In the genomic region with DNA sequence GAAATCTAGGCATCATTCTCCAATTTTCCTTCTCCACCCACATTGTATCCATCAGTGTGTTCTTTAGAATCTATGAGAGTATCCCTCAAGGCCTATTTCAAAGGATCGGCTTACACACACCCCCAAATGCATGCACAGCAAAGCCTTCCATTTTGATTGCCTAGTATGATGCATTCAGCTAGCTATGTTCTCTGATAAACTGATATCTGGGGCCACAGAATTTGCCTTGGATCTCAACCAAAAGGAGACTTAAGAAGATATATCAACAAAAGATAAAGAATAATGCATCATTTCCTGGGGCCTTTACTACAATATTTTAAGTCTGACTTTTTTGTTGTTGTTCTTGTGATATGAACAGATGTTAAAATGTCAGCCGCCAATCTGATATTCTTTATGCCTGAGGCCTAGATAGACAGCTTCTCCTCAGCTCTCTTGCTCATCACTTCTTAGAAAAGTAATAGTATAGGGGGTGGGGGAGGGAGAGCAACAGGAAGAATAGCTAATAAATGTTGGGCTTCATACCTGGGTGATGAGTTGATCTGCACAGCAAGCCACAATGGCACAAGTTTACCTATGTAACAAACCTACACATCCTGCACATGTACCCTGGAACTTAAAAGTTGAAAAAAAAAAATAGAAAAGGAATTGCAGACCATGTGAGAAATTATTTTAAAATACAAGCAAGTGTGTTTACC, we compare ENCODE assay signal across 19 cellular contexts.
DNase-seq lines count a peak whose midpoint lies in the region; ATAC-seq, FAIRE-seq and TF ChIP-seq lines count a peak whose summit lies in the region.
"Had no signal": no experiment of that assay in that cellular context is flagged by ENCODE, and none has a peak within 500 bp of the region (broad histone marks: within the 10 kb centered on the region; RNA-seq: fewer than 3 reads in every experiment).

No MANE protein-coding gene starts in this region.

- H3K9me3 Mint-ChIP-seq in stimulated activated naive B cell treated with anti-CD40 and anti-IgM and Interleukin-4, amounts not matched to agents 10 μg/mL and 1 μg/mL and 100 μg/mL, for 72 hours: peaks cover 0 to 7% of the 10 kb centered on the region in 2 donors

- H3K79me2 ChIP-seq in H1 (ENCODE audit: control insufficient read depth in 1 of 2, insufficient read depth in 2 of 2, low read length in 2 of 2): no peaks in the 10 kb centered on the region

- peak; percentile 27 for DNase-seq in EH (ENCODE audit: low read depth)
- DNase-seq in amniotic epithelial cell (ENCODE audit: low read depth): peak; percentile 94
- no peak for DNase-seq in H1 (ENCODE audit: low read depth in 1 of 2, low spot score in 2 of 2)
- DNase-seq in kidney tubule cell (ENCODE audit: low spot score): peak; percentile 2
- DNase-seq in stimulated activated naive B cell treated with anti-CD40 and anti-IgM and Interleukin-4, amounts not matched to agents 10 μg/mL and 1 μg/mL and 100 μg/mL, for 72 hours: no peak
- DNase-seq in psoas muscle: no peak
- no peak for DNase-seq in 8988T
- DNase-seq: C1 segment of cervical spinal cord, DMS79 treated with DMSO at 0.1 percent for 48 hours, GOT3, NCI-H146, NCI-H2081, NCI-H524 treated with DMSO at 0.1 percent for 48 hours, SHP77 treated with DMSO at 0.1 percent for 48 hours had no signal

- no peak overlapping the region for H2BK5ac ChIP-seq in H1 (ENCODE audit: low read depth, low read length)

- TF ChIP-seq EP300 in H1 (IDR thresholded peaks at IDR 0.05; ENCODE audit: borderline replicate concordance in 1 of 2, low read depth in 2 of 2, low read length in 2 of 2): no peak

- H2BK12ac ChIP-seq in H1 (ENCODE audit: low read depth, low read length): no peak overlapping the region

- H4K20me1 ChIP-seq in H1 (replicated peaks in 1 of 2; ENCODE audit: control insufficient read depth in 1 of 2, insufficient read depth in 2 of 2, low read length in 2 of 2): no peaks in the 10 kb centered on the region

- no peak overlapping the region for H3K4me3 ChIP-seq in H1 (ENCODE audit: extremely low read depth in 1 of 4, insufficient read depth in 2 of 4, low read depth in 3 of 4, low read length in 4 of 4)
- H3K4me3 ChIP-seq in psoas muscle: no peak overlapping the region

- no peak overlapping the region for H3K4me3 Mint-ChIP-seq in stimulated activated naive B cell treated with anti-CD40 and anti-IgM and Interleukin-4, amounts not matched to agents 10 μg/mL and 1 μg/mL and 100 μg/mL, for 72 hours

- no peak overlapping the region for H2BK120ac ChIP-seq in H1 (replicated peaks; ENCODE audit: low read depth, low read length)

- FAIRE-seq in H1 (lab: Jason Lieb, UNC): no peak
- FAIRE-seq: G401.6, GM18507, HepG2 had no signal

- no peaks in the 10 kb centered on the region for H3K4me1 ChIP-seq in H1 (replicated peaks in 1 of 4; ENCODE audit: control insufficient read depth in 3 of 4, insufficient read depth in 4 of 4, low read length in 3 of 4)
- H3K4me1 ChIP-seq in psoas muscle: no peaks in the 10 kb centered on the region

- H3K79me1 ChIP-seq in H1 (ENCODE audit: low read depth, low read length): no peaks in the 10 kb centered on the region

- no peaks in the 10 kb centered on the region for H3K4me1 Mint-ChIP-seq in stimulated activated naive B cell treated with anti-CD40 and anti-IgM and Interleukin-4, amounts not matched to agents 10 μg/mL and 1 μg/mL and 100 μg/mL, for 72 hours

- intact Hi-C loops in psoas muscle (cut with DNase I): no loop called here

- CTCF ChIA-PET in H1 (lab: Charles Lee; ENCODE audit: partially characterized antibody): interaction anchor here (0.7 kb wide), 1 partner anchor 535 kb away, joined by 3 read pairs; no protein-coding TSS in a partner anchor

- no peak for TF ChIP-seq RAD21 in H1 (IDR thresholded peaks at IDR 0.05 in 1 of 2, conservative IDR thresholded peaks at IDR 0.05 in 1 of 2; ENCODE audit: low read depth in 2 of 2, low read length in 2 of 2)

- no peak overlapping the region for H3K18ac ChIP-seq in H1 (ENCODE audit: extremely low read depth, low read length)

- H2BK15ac ChIP-seq in H1 (ENCODE audit: low read length): no peak overlapping the region

- H3K23ac ChIP-seq in H1 (ENCODE audit: insufficient read length): no peak overlapping the region

- 81% methylated on average over 2 of the region's 2 CpGs; no CpG with 5 or more reads in 1 of the 2 experiments for WGBS in H1 (ENCODE audit: extremely low coverage in 1 of 2, insufficient coverage in 1 of 2, insufficient read length in 1 of 2, insufficient replicate concordance in 2 of 2, low coverage in 1 of 2, low lambda C conversion rate in 2 of 2, missing lambda C conversion rate in 1 of 2), 2 experiments
- 87 to 90% (median 90%) methylated on average over 2 of the region's 2 CpGs for WGBS in psoas muscle, 3 donors

- no peaks in the 10 kb centered on the region for H3K36me3 Mint-ChIP-seq in stimulated activated naive B cell treated with anti-CD40 and anti-IgM and Interleukin-4, amounts not matched to agents 10 μg/mL and 1 μg/mL and 100 μg/mL, for 72 hours

- H3K9ac ChIP-seq in H1 (replicated peaks in 1 of 4; ENCODE audit: extremely low read depth in 1 of 4, low read depth in 3 of 4, low read length in 3 of 4): no peak overlapping the region
- H3K9ac ChIP-seq: KMS-11 had no signal

- no peak overlapping the region for H3K4ac ChIP-seq in H1 (replicated peaks; ENCODE audit: insufficient read length, low read depth, low read length)

- H3K27ac ChIP-seq in H1 (ENCODE audit: low read depth, low read length) (no peak overlapping the region), psoas muscle (no peak overlapping the region)
- H3K27ac ChIP-seq: KMS-11 had no signal

- no peaks in the 10 kb centered on the region for H3K23me2 ChIP-seq in H1 (ENCODE audit: low read depth, low read length)

- no peak overlapping the region for H3K14ac ChIP-seq in H1 (ENCODE audit: insufficient read length)

- H3K56ac ChIP-seq in H1 (replicated peaks; ENCODE audit: insufficient read length, low read depth, low read length): no peak overlapping the region

- no peaks in the 10 kb centered on the region for H3K27me3 ChIP-seq in H1 (replicated peaks in 1 of 4; ENCODE audit: control insufficient read depth in 3 of 4, extremely low read depth in 1 of 4, insufficient read depth in 3 of 4, low read length in 3 of 4)
- no peaks in the 10 kb centered on the region for H3K27me3 ChIP-seq in psoas muscle (ENCODE audit: insufficient read depth in 3 of 3, low read length in 2 of 3)

- no peak overlapping the region for H4K91ac ChIP-seq in H1 (replicated peaks; ENCODE audit: insufficient read length, low read length)

- H4K8ac ChIP-seq in H1 (ENCODE audit: extremely low read depth, insufficient read depth, low read length): no peak overlapping the region

- H4K5ac ChIP-seq in H1 (ENCODE audit: insufficient read length, low read depth, low read length): no peak overlapping the region

- ATAC-seq in stimulated activated naive B cell treated with anti-CD40 and anti-IgM and Interleukin-4, amounts not matched to agents 10 μg/mL and 1 μg/mL and 100 μg/mL, for 72 hours (replicated peaks): no peak
- ATAC-seq in psoas muscle (no peak), HG02973 (IDR thresholded peaks at IDR 0.05; ENCODE audit: unreplicated experiment) (no peak)
- ATAC-seq: HepG2 had no signal

- H3K9me3 ChIP-seq in H1 (ENCODE audit: insufficient read depth in 2 of 2, low read depth in 1 of 2, low read length in 1 of 2) (no peaks in the 10 kb centered on the region; a peak in 1 of 4 replicates), psoas muscle (no peaks in the 10 kb centered on the region)

- H3K27me3 Mint-ChIP-seq in stimulated activated naive B cell treated with anti-CD40 and anti-IgM and Interleukin-4, amounts not matched to agents 10 μg/mL and 1 μg/mL and 100 μg/mL, for 72 hours: no peaks in the 10 kb centered on the region

- H2BK20ac ChIP-seq in H1 (ENCODE audit: low read length): no peak overlapping the region

- no peak overlapping the region for H3K27ac Mint-ChIP-seq in stimulated activated naive B cell treated with anti-CD40 and anti-IgM and Interleukin-4, amounts not matched to agents 10 μg/mL and 1 μg/mL and 100 μg/mL, for 72 hours

- no peak overlapping the region for H2AK5ac ChIP-seq in H1 (ENCODE audit: low read depth, low read length)

- no peak overlapping the region for H3K4me2 ChIP-seq in H1 (ENCODE audit: insufficient read depth in 1 of 2, low read depth in 2 of 2, low read length in 2 of 2)
- H3K4me2 ChIP-seq: KMS-11 had no signal

- H3K36me3 ChIP-seq in H1 (ENCODE audit: control insufficient read depth in 2 of 4, insufficient read depth in 4 of 4, low read length in 3 of 4) (no peaks in the 10 kb centered on the region), psoas muscle (ENCODE audit: insufficient read depth in 1 of 2, low read depth in 1 of 2) (no peaks in the 10 kb centered on the region)

- no peak for TF ChIP-seq POLR2A in H1 (IDR thresholded peaks at IDR 0.05; ENCODE audit: control extremely low read depth in 1 of 2, low read depth in 2 of 2, low read length in 2 of 2)

- no peak for TF ChIP-seq CTCF in H1 (IDR thresholded peaks at IDR 0.05; ENCODE audit: control extremely low read depth in 1 of 3, insufficient read depth in 1 of 3, low read depth in 1 of 3, low read length in 3 of 3)
- TF ChIP-seq CTCF in psoas muscle (IDR thresholded peaks at IDR 0.05): no peak

- 0 out of 2 replicates have a peak overlapping the region, but pooled peaks have one; percentile 53 for H2AFZ ChIP-seq in H1 (ENCODE audit: low read length)

- POLR2A ChIA-PET in H1 (lab: Charles Lee; ENCODE audit: partially characterized antibody): no interaction called here

TF ChIP-seq in H1, 55 proteins besides CTCF, POLR2A, EP300 and RAD21:
- TF ChIP-seq BCL11A (IDR thresholded peaks at IDR 0.05; ENCODE audit: low read depth in 2 of 2, low read length in 2 of 2): no peak
TF ChIP-seq in H1: peak in this region for 0.

Comparison
In these comparisons a context has a peak if more than half of its experiments do, and no peak if none do; other contexts are left out.
1. DNase-seq: peak in EH (single experiment), amniotic epithelial cell (single experiment) and kidney tubule cell (single experiment); none in H1 (0 of 2), stimulated activated naive B cell treated with anti-CD40 and anti-IgM and Interleukin-4, amounts not matched to agents 10 μg/mL and 1 μg/mL and 100 μg/mL, for 72 hours (single experiment), psoas muscle (0 of 2) and 8988T (single experiment).